8 cellular contexts compared by ENCODE assay signal in the genomic region with DNA sequence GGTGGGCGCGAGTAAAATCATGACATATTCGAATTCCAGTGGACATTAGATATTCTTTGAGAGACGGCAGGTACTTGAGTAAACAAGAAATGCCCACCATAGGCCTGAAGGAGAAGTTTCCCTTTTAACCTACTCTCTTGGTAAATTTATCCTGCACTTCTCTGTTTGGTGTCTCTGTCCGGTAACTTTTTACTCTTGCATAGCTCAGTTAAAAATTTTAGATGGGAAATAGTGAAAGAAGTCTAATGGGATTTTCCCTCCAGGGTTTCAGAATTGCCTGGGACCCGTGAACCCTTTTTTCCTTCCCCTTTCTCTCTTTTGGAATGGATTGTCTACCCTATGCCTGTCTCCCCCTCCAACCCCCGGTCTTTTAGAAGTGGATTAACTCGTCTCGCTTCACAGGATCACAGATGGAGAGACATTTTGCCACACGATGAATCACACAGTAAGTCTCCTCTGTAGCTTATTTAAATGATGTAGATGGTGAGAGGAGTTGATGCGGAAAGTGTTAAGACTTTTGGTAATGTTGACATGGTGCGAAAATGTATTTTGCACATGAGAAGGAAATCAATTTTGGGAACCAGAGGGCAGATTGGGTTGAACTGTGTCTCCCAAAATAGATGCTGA. TPM values are rescaled to one million over a fixed set of nuclear protein-coding genes. Genes with fewer than 3 reads are reported as not detected.
DNase-seq lines count a peak whose midpoint lies in the region; ATAC-seq and TF ChIP-seq lines count a peak whose summit lies in the region.

No MANE protein-coding gene starts in this region.

- no peaks in the 10 kb centered on the region for H3K27me3 ChIP-seq in mesenchymal stem cell (ENCODE audit: control insufficient read depth in 1 of 2, insufficient read depth in 1 of 2, low read length in 2 of 2)
- no peaks in the 10 kb centered on the region for H3K27me3 ChIP-seq in uterus

- H3K23ac ChIP-seq in mesenchymal stem cell (ENCODE audit: low read length in 2 of 2), result no peak overlapping the region

- ATAC-seq in GM21367 (IDR thresholded peaks at IDR 0.05; ENCODE audit: unreplicated experiment), result peak; percentile 2

- peaks cover 5% of the 10 kb centered on the region for H3K79me1 ChIP-seq in mesenchymal stem cell (replicated peaks; ENCODE audit: low read length, poor library complexity, severe bottlenecking)

- peaks cover 0 to 5% of the 10 kb centered on the region in 2 experiments for H3K36me3 ChIP-seq in mesenchymal stem cell (ENCODE audit: control insufficient read depth in 1 of 2, insufficient read depth in 2 of 2, low read depth in 1 of 2, low read length in 2 of 2)
- H3K36me3 ChIP-seq in uterus, result no peaks in the 10 kb centered on the region

- peak overlapping the region; percentile 73 for H2BK120ac ChIP-seq in mesenchymal stem cell (ENCODE audit: low read depth, low read length)

- H2AK5ac ChIP-seq in mesenchymal stem cell (ENCODE audit: low read length, severe bottlenecking), result no peak overlapping the region

- no peaks in the 10 kb centered on the region for H3K9me3 ChIP-seq in mesenchymal stem cell (ENCODE audit: control insufficient read depth, low read length)
- no peaks in the 10 kb centered on the region for H3K9me3 ChIP-seq in uterus

- TF ChIP-seq CTCF in LNCaP clone FGC (IDR thresholded peaks at IDR 0.05; ENCODE audit: control insufficient read depth, extremely low read depth, insufficient read depth) (no peak), astrocyte of the cerebellum (IDR thresholded peaks at IDR 0.05; ENCODE audit: low read depth, low read length, missing control alignments) (no peak), uterus (IDR thresholded peaks at IDR 0.05) (no peak)

- no peak overlapping the region for H2AFZ ChIP-seq in mesenchymal stem cell (ENCODE audit: low read depth, low read length)

- peak overlapping the region; percentile 72 for H4K8ac ChIP-seq in mesenchymal stem cell (ENCODE audit: low read length)

- H3K27ac ChIP-seq in mesenchymal stem cell (ENCODE audit: low read length, poor library complexity, severe bottlenecking) (peak overlapping the region; percentile 43), uterus (peak overlapping the region; percentile 51 to 84)

- H3K18ac ChIP-seq in mesenchymal stem cell (ENCODE audit: low read depth in 1 of 2, low read length in 2 of 2), result no peak overlapping the region

- H2BK15ac ChIP-seq in mesenchymal stem cell (ENCODE audit: low read depth, poor library complexity, severe bottlenecking), result no peak overlapping the region

- H2BK5ac ChIP-seq in mesenchymal stem cell (ENCODE audit: low read depth, low read length, poor library complexity, severe bottlenecking), result no peak overlapping the region

- in situ Hi-C loops in astrocyte of the cerebellum (cut with HindIII; ENCODE audit: low sequenced_read_pairs), result no loop called here

- TF ChIP-seq POLR2A in uterus (IDR thresholded peaks at IDR 0.05), result no peak

- H3K14ac ChIP-seq in mesenchymal stem cell (ENCODE audit: low read length in 2 of 2), result no peak overlapping the region

- H3K4ac ChIP-seq in mesenchymal stem cell (ENCODE audit: low read depth in 1 of 2, low read length in 2 of 2), result no peak overlapping the region

- H3K4me2 ChIP-seq in mesenchymal stem cell (ENCODE audit: low read length, poor library complexity, severe bottlenecking), result peak overlapping the region; percentile 90

- H4K91ac ChIP-seq in mesenchymal stem cell (ENCODE audit: low read length), result no peak overlapping the region

- no peak overlapping the region for H2BK12ac ChIP-seq in mesenchymal stem cell (ENCODE audit: low read length in 2 of 2)

- peak overlapping the region; percentile 98 for H3K9ac ChIP-seq in mesenchymal stem cell (ENCODE audit: low read length)

- H3K4me3 ChIP-seq in LNCaP clone FGC (ENCODE audit: low read depth, low read length), result peak overlapping the region; percentile 88
- peak overlapping the region; percentile 92 for H3K4me3 ChIP-seq in astrocyte of the cerebellum (ENCODE audit: low read depth, low read length)
- peak overlapping the region in 1 of 2 experiments; percentile 98 for H3K4me3 ChIP-seq in mesenchymal stem cell (ENCODE audit: insufficient read depth in 1 of 2, low read depth in 1 of 2, low read length in 2 of 2)
- H3K4me3 ChIP-seq in uterus, result peak overlapping the region; percentile 86

- H3K4me1 ChIP-seq in mesenchymal stem cell (ENCODE audit: control insufficient read depth, insufficient read depth, low read depth, low read length) (no peaks in the 10 kb centered on the region), uterus (no peaks in the 10 kb centered on the region)

- 43% methylated on average over 11 of the region's 12 CpGs for WGBS in mesenchymal stem cell

- peak; percentile 15 for DNase-seq in Daoy (ENCODE audit: low read depth)
- DNase-seq in LNCaP clone FGC (ENCODE audit: low read depth), result no peak
- DNase-seq in astrocyte of the cerebellum (ENCODE audit: low read depth), result no peak
- DNase-seq in mesenchymal stem cell, result no peak
- DNase-seq in uterus, result no peak
- DNase-seq in NCI-H2196 (lab: John Stamatoyannopoulos, UW; ENCODE audit: unreplicated experiment), result no peak
- no peak for DNase-seq in germinal center (ENCODE audit: low spot score)

- intact Hi-C loops in uterus (cut with DNase I; ENCODE audit: low total_unique reads), result no loop called here

RNA-seq across cellular contexts. Expression of a gene that starts 0.5 kb away (rescaled TPM):
- 15.5 and 22.9 TPM in 2 replicates for total RNA-seq in Daoy (2014; rRNA removed; shearing (Covaris generic))
- 14.5 TPM for polyA plus RNA-seq in mesenchymal stem cell (2013, experiment 1 of 2)
- 15.8 TPM for polyA plus RNA-seq in mesenchymal stem cell (2013, experiment 2 of 2)
- total RNA-seq in uterus, result 10 to 100 TPM in 3 of 4 donors, under 1 TPM in 1; 0.77 to 31.5 (median 19.3) TPM

RNA-seq across cellular contexts. Expression of a gene that starts 7.6 kb away (rescaled TPM):
- total RNA-seq in Daoy (2014; rRNA removed; shearing (Covaris generic)), result not detected in 2 replicates
- 0.06 TPM for polyA plus RNA-seq in mesenchymal stem cell (2013, experiment 1 of 2)
- polyA plus RNA-seq in mesenchymal stem cell (2013, experiment 2 of 2), result 0.08 TPM
- 1 to 10 TPM in 1 of 4 donors, not detected in 3; 2.6 TPM for total RNA-seq in uterus
